In genomic region chr4:337932-338758, GRCh38 we compare ENCODE assay signal across 1 cellular context.
TF ChIP-seq lines count a peak whose summit lies in the region.

No MANE protein-coding gene starts in this region.

TF ChIP-seq in H1, 55 proteins besides CTCF, POLR2A, EP300 and RAD21 (continued from another document):
- TF ChIP-seq SRF (IDR thresholded peaks at IDR 0.05; ENCODE audit: low read depth, low read length) (no peak), MAFK (IDR thresholded peaks at IDR 0.05; ENCODE audit: low read depth, low read length) (no peak), ATF3 (IDR thresholded peaks at IDR 0.05; ENCODE audit: insufficient read depth, low read depth, low read length) (no peak), GTF2F1 (IDR thresholded peaks at IDR 0.05; ENCODE audit: borderline replicate concordance, low read depth, low read length) (no peak), JUN (IDR thresholded peaks at IDR 0.05; ENCODE audit: low read depth, low read length) (no peak), NANOG (IDR thresholded peaks at IDR 0.05; ENCODE audit: insufficient read depth, low read depth, low read length, poor library complexity, severe bottlenecking) (no peak), BCL11A (IDR thresholded peaks at IDR 0.05; ENCODE audit: low read depth in 2 of 2, low read length in 2 of 2) (no peak), KDM4A (IDR thresholded peaks at IDR 0.05; ENCODE audit: low read depth, low read length, severe bottlenecking) (peak; percentile 69), YY1 (IDR thresholded peaks at IDR 0.05; ENCODE audit: low read depth, low read length) (peak; percentile 73)
